In genomic region chr2:96602330-96602823, GRCh38 we compare ENCODE assay signal across 15 cellular contexts. TPM values are rescaled to one million over a fixed set of nuclear protein-coding genes. Genes with fewer than 3 reads are reported as not detected.
A peak's percentile ranks its signal among the peaks of the same experiment; 100 is the strongest.
DNase-seq lines count a peak whose midpoint lies in the region; ATAC-seq and TF ChIP-seq lines count a peak whose summit lies in the region.
"Had no signal": no experiment of that assay in that cellular context is flagged by ENCODE, and none has a peak within 500 bp of the region (broad histone marks: within the 10 kb centered on the region; RNA-seq: fewer than 3 reads in every experiment).

No MANE protein-coding gene starts in this region.

- H2BK5ac ChIP-seq in IMR-90 (ENCODE audit: low read depth, low read length, poor library complexity, severe bottlenecking), result no peak overlapping the region

- no peak overlapping the region for H4K8ac ChIP-seq in IMR-90 (ENCODE audit: low read depth in 2 of 2, low read length in 2 of 2)

- H3K4me3 ChIP-seq in CD8-positive, alpha-beta T cell (ENCODE audit: low read depth, low read length), result no peak overlapping the region
- H3K4me3 ChIP-seq in IMR-90 (ENCODE audit: insufficient read depth, low read depth, low read length), result no peak overlapping the region
- no peak overlapping the region for H3K4me3 ChIP-seq in right lobe of liver
- no peak overlapping the region for H3K4me3 ChIP-seq in sigmoid colon
- H3K4me3 ChIP-seq: GM23248, right atrium auricular region, SK-N-MC had no signal

- CTCF ChIA-PET in CD8-positive, alpha-beta T cell (lab: Charles Lee), result interaction anchor here (0.6 to 1.5 kb wide), 3 partner anchors 15 to 510 kb away, joined by 3 to 4 read pairs (median 3); no protein-coding TSS in a partner anchor
- CTCF ChIA-PET in IMR-90 (lab: Yijun Ruan, JAX), result no interaction called here

- no CpG with 5 or more reads among the region's 2 CpGs for WGBS in IMR-90 (ENCODE audit: extremely low coverage in 2 of 2, insufficient read length in 1 of 2), 2 experiments
- WGBS in right lobe of liver (ENCODE audit: insufficient coverage, low coverage, low lambda C conversion rate, missing lambda C conversion rate), result 80% methylated on average over 1 of the region's 2 CpGs
- 89 to 93% methylated on average over 2 of the region's 2 CpGs for WGBS in sigmoid colon, 2 donors

- H3K9ac ChIP-seq in IMR-90 (ENCODE audit: low read depth, low read length), result no peak overlapping the region
- H3K9ac ChIP-seq: GM23248 had no signal

- no TSS peak for BruUV-seq in IMR-90 (replicated peaks; lab: Mats Ljungman, UMichigan)

- no peak overlapping the region for H2BK120ac ChIP-seq in IMR-90 (ENCODE audit: low read depth, low read length)

- TF ChIP-seq POLR2A in IMR-90 (IDR thresholded peaks at IDR 0.05; ENCODE audit: low read depth, low read length) (no peak), right lobe of liver (IDR thresholded peaks at IDR 0.05) (no peak), sigmoid colon (IDR thresholded peaks at IDR 0.05) (no peak)

- no peak overlapping the region for H4K91ac ChIP-seq in IMR-90 (ENCODE audit: insufficient read depth, low read depth, low read length)

- no peak overlapping the region for H3K27ac ChIP-seq in CD8-positive, alpha-beta T cell (ENCODE audit: low read depth, low read length)
- H3K27ac ChIP-seq in IMR-90 (ENCODE audit: insufficient read depth, low read length) (no peak overlapping the region), right lobe of liver (peak overlapping the region; percentile 35 to 75 (median 41)), sigmoid colon (no peak overlapping the region)
- H3K27ac ChIP-seq: brain microvascular endothelial cell, epithelial cell of prostate, GM23248, right atrium auricular region, SK-N-MC had no signal

- H3K27me3 Mint-ChIP-seq in CD8-positive, alpha-beta T cell (ENCODE audit: low read depth), result no peaks in the 10 kb centered on the region
- no peaks in the 10 kb centered on the region for H3K27me3 Mint-ChIP-seq in activated naive CD8-positive, alpha-beta T cell treated with anti-CD3 and anti-CD28 coated beads, Interleukin-2, amount 10 ng/mL, durations not matched to agents 7 days and 5 days

- no peaks in the 10 kb centered on the region for H3K9me3 Mint-ChIP-seq in CD8-positive, alpha-beta T cell
- no peaks in the 10 kb centered on the region for H3K9me3 Mint-ChIP-seq in activated naive CD8-positive, alpha-beta T cell treated with anti-CD3 and anti-CD28 coated beads, Interleukin-2, amount 10 ng/mL, durations not matched to agents 7 days and 5 days
- H3K9me3 Mint-ChIP-seq: CD14-positive monocyte had no signal

- H3K9me1 ChIP-seq in IMR-90 (ENCODE audit: insufficient read depth, low read length), result peaks cover 9% of the 10 kb centered on the region

- peaks cover 9% of the 10 kb centered on the region for H4K20me1 ChIP-seq in IMR-90 (ENCODE audit: insufficient read depth, low read length)

- no peak overlapping the region for H3K56ac ChIP-seq in IMR-90 (ENCODE audit: extremely low read depth, insufficient read depth, low read length)

- intact Hi-C loops in CD8-positive, alpha-beta T cell (cut with DNase I, micrococcal nuclease), result no loop called here
- intact Hi-C loops in IMR-90 (cut with micrococcal nuclease) (no loop called here), right lobe of liver (cut with DNase I) (no loop called here), sigmoid colon (cut with DNase I) (no loop called here)

- POLR2A ChIA-PET in CD8-positive, alpha-beta T cell (lab: Charles Lee), result no interaction called here
- POLR2A ChIA-PET in IMR-90 (lab: Charles Lee; ENCODE audit: unreplicated experiment), result no interaction called here
- POLR2A ChIA-PET in activated naive CD8-positive, alpha-beta T cell treated with anti-CD3 and anti-CD28 coated beads, Interleukin-2, amount 10 ng/mL, durations not matched to agents 7 days and 5 days (lab: Charles Lee), result interaction anchor here (1.1 kb wide), 1 partner anchor 36 kb away, joined by 3 read pairs; the partner anchor contains the start of gene KANSL3

- in situ Hi-C loops in IMR-90 (cut with MboI; ENCODE audit: low sequenced_read_pairs), result loop anchor here (25.0 kb wide), 1 partner anchor 360 kb away; no protein-coding TSS in a partner anchor

- H2AFZ ChIP-seq in IMR-90 (replicated peaks; ENCODE audit: low read length, poor library complexity), result no peak overlapping the region
- H2AFZ ChIP-seq: GM23248 had no signal

- H3K36me3 ChIP-seq in CD8-positive, alpha-beta T cell (ENCODE audit: insufficient read depth, low read length), result peaks cover 52% of the 10 kb centered on the region
- peaks cover 62% of the 10 kb centered on the region for H3K36me3 ChIP-seq in IMR-90 (ENCODE audit: control insufficient read depth, insufficient read depth, low read length)
- peaks cover 0 to 80% (median 30%) of the 10 kb centered on the region in 4 donors for H3K36me3 ChIP-seq in right lobe of liver
- peaks cover 52 to 100% (median 71%) of the 10 kb centered on the region in 4 donors for H3K36me3 ChIP-seq in sigmoid colon

- no peak overlapping the region for H3K18ac ChIP-seq in IMR-90 (ENCODE audit: low read depth, low read length)

- H3K27ac Mint-ChIP-seq in CD8-positive, alpha-beta T cell, result no peak overlapping the region
- no peak overlapping the region for H3K27ac Mint-ChIP-seq in activated naive CD8-positive, alpha-beta T cell treated with anti-CD3 and anti-CD28 coated beads, Interleukin-2, amount 10 ng/mL, durations not matched to agents 7 days and 5 days

- H3K27me3 ChIP-seq in CD8-positive, alpha-beta T cell (ENCODE audit: insufficient read depth, low read length), result no peaks in the 10 kb centered on the region
- H3K27me3 ChIP-seq in IMR-90 (ENCODE audit: control insufficient read depth, insufficient read depth, low read length) (no peaks in the 10 kb centered on the region), right lobe of liver (no peaks in the 10 kb centered on the region), sigmoid colon (no peaks in the 10 kb centered on the region)
- H3K27me3 ChIP-seq: brain microvascular endothelial cell, right atrium auricular region had no signal

- no peak overlapping the region for H4K5ac ChIP-seq in IMR-90 (ENCODE audit: low read depth, low read length)

- H3K4ac ChIP-seq in IMR-90 (ENCODE audit: low read depth, low read length), result no peak overlapping the region

- TF ChIP-seq RAD21 in IMR-90 (IDR thresholded peaks at IDR 0.05; ENCODE audit: low read length), result no peak

- H2BK15ac ChIP-seq in IMR-90 (ENCODE audit: low read depth, low read length), result no peak overlapping the region

- no peak overlapping the region for H3K4me3 Mint-ChIP-seq in CD8-positive, alpha-beta T cell
- H3K4me3 Mint-ChIP-seq in activated naive CD8-positive, alpha-beta T cell treated with anti-CD3 and anti-CD28 coated beads, Interleukin-2, amount 10 ng/mL, durations not matched to agents 7 days and 5 days, result no peak overlapping the region
- H3K4me3 Mint-ChIP-seq: CD14-positive monocyte had no signal

- no peak overlapping the region for H3K4me2 ChIP-seq in IMR-90 (ENCODE audit: low read depth, low read length)

- H2AK9ac ChIP-seq in IMR-90 (replicated peaks; ENCODE audit: low read depth, low read length, poor library complexity), result peak overlapping the region; percentile 7

- peaks cover 7 to 29% of the 10 kb centered on the region in 2 experiments; a peak in 3 of 4 replicates for H3K79me1 ChIP-seq in IMR-90 (ENCODE audit: low read depth in 1 of 2, low read length in 2 of 2)

- TF ChIP-seq EP300 in sigmoid colon (IDR thresholded peaks at IDR 0.05), result no peak

- peaks cover 89% of the 10 kb centered on the region for H3K36me3 Mint-ChIP-seq in CD8-positive, alpha-beta T cell
- H3K36me3 Mint-ChIP-seq in activated naive CD8-positive, alpha-beta T cell treated with anti-CD3 and anti-CD28 coated beads, Interleukin-2, amount 10 ng/mL, durations not matched to agents 7 days and 5 days, result peaks cover 56% of the 10 kb centered on the region

- H2BK20ac ChIP-seq in IMR-90 (ENCODE audit: low read depth, low read length), result no peak overlapping the region

- no peak for TF ChIP-seq CTCF in CD8-positive, alpha-beta T cell (IDR thresholded peaks at IDR 0.05)
- no peak for TF ChIP-seq CTCF in IMR-90 (conservative IDR thresholded peaks at IDR 0.05; ENCODE audit: low read depth, low read length)
- peak; percentile 39 to 57 (median 44) for TF ChIP-seq CTCF in right lobe of liver (IDR thresholded peaks at IDR 0.05)
- TF ChIP-seq CTCF in sigmoid colon (IDR thresholded peaks at IDR 0.05), result no peak

- H3K23ac ChIP-seq in IMR-90 (ENCODE audit: low read depth, low read length), result no peak overlapping the region

- peak; percentile 46 for ATAC-seq in CD8-positive, alpha-beta T cell
- ATAC-seq in IMR-90 (ENCODE audit: low read depth) (no peak), right lobe of liver (peak; percentile 66 to 76 (median 69)), HG02798 (IDR thresholded peaks at IDR 0.05; ENCODE audit: poor library complexity, unreplicated experiment) (no peak)
- ATAC-seq in activated naive CD8-positive, alpha-beta T cell treated with anti-CD3 and anti-CD28 coated beads, Interleukin-2, amount 10 ng/mL, durations not matched to agents 7 days and 5 days (ENCODE audit: low read depth), result peak; percentile 60

- no peak overlapping the region for H2AK5ac ChIP-seq in IMR-90 (ENCODE audit: low read depth, low read length)

- peaks cover 2% of the 10 kb centered on the region for H3K4me1 Mint-ChIP-seq in CD8-positive, alpha-beta T cell (ENCODE audit: low read depth)
- peaks cover 33% of the 10 kb centered on the region for H3K4me1 Mint-ChIP-seq in activated naive CD8-positive, alpha-beta T cell treated with anti-CD3 and anti-CD28 coated beads, Interleukin-2, amount 10 ng/mL, durations not matched to agents 7 days and 5 days
- H3K4me1 Mint-ChIP-seq: CD14-positive monocyte had no signal

- no peaks in the 10 kb centered on the region for H3K4me1 ChIP-seq in CD8-positive, alpha-beta T cell (ENCODE audit: insufficient read depth, low read length)
- H3K4me1 ChIP-seq in IMR-90 (ENCODE audit: control insufficient read depth, insufficient read depth, low read length), result peaks cover 2% of the 10 kb centered on the region; the same call in 1 of the 2 replicates
- H3K4me1 ChIP-seq in right lobe of liver, result peaks cover 0 to 21% (median 9%) of the 10 kb centered on the region in 4 donors
- H3K4me1 ChIP-seq in sigmoid colon, result no peaks in the 10 kb centered on the region
- H3K4me1 ChIP-seq: right atrium auricular region had no signal

- no peak overlapping the region for H3K14ac ChIP-seq in IMR-90 (replicated peaks; ENCODE audit: low read depth, low read length)

- no peaks in the 10 kb centered on the region for H3K9me3 ChIP-seq in CD8-positive, alpha-beta T cell (ENCODE audit: low read length)
- no peaks in the 10 kb centered on the region for H3K9me3 ChIP-seq in IMR-90 (ENCODE audit: control insufficient read depth, insufficient read depth, low read length)
- H3K9me3 ChIP-seq in right lobe of liver, result no peaks in the 10 kb centered on the region
- H3K9me3 ChIP-seq in sigmoid colon, result no peaks in the 10 kb centered on the region
- H3K9me3 ChIP-seq: right atrium auricular region had no signal

- dilution Hi-C loops in IMR-90 (cut with HindIII; ENCODE audit: low sequenced_read_pairs, unreplicated experiment), result no loop called here

- no peak for DNase-seq in CD8-positive, alpha-beta T cell
- DNase-seq in IMR-90, result no peak
- no peak for DNase-seq in activated naive CD8-positive, alpha-beta T cell treated with anti-CD3 and anti-CD28 coated beads, Interleukin-2, amount 10 ng/mL, durations not matched to agents 7 days and 5 days
- DNase-seq in right lobe of liver, result peak; percentile 50 to 71 (median 60)
- DNase-seq in NCI-H1436 treated with DMSO at 0.1 percent for 48 hours (lab: John Stamatoyannopoulos, UW), result no peak
- no peak for DNase-seq in ureter (ENCODE audit: low spot score)
- no peak for DNase-seq in sigmoid colon
- DNase-seq: activated CD4-positive, CD25-positive, alpha-beta regulatory T cell; brain microvascular endothelial cell; GM23248 had no signal

RNA-seq across cellular contexts. Expression of gene KANSL3, which starts 35.7 kb away (rescaled TPM):
- 10 to 100 TPM; 58.8 to 60.4 TPM for total RNA-seq in CD8-positive, alpha-beta T cell
- total RNA-seq in IMR-90 (2012; rRNA removed) (25.0 and 26.3 TPM in 2 replicates), right lobe of liver (10 to 100 TPM; 17.3 to 29.3 (median 21.6) TPM), ureter (57.2 TPM), sigmoid colon (10 to 100 TPM; 35.4 to 55.0 (median 47.7) TPM)
- polyA plus RNA-seq in IMR-90 (2012; rRNA removed) (19.5 and 22.2 TPM in 2 replicates), sigmoid colon (10 to 100 TPM; 12.0 to 24.2 (median 14.3) TPM)
- 8.4 and 8.6 TPM in 2 replicates for polyA plus RNA-seq in IMR-90 (2012; cell fraction: cytosol; rRNA removed)
- polyA plus RNA-seq in IMR-90 (2012; cell fraction: nucleus; rRNA removed; ENCODE audit: low replicate concordance), result 41.0 and 52.4 TPM in 2 replicates
- total RNA-seq in activated naive CD8-positive, alpha-beta T cell treated with anti-CD3 and anti-CD28 coated beads, Interleukin-2, amount 10 ng/mL, durations not matched to agents 7 days and 5 days, result 10 to 100 TPM; 63.8 to 69.6 TPM

RNA-seq across cellular contexts. Expression of gene FER1L5, which starts 40.2 kb away (rescaled TPM):
- not detected for total RNA-seq in CD8-positive, alpha-beta T cell
- total RNA-seq in IMR-90 (2012; rRNA removed) (0.28 and 0.36 TPM in 2 replicates), right lobe of liver (not detected), ureter (1.1 TPM), sigmoid colon (under 1 TPM in 1 of 4 donors, not detected in 3; under 0.01 TPM)
- polyA plus RNA-seq in IMR-90 (2012; rRNA removed) (0.09 and 0.15 TPM in 2 replicates), sigmoid colon (under 1 TPM in 1 of 3 donors, not detected in 2; 0.01 TPM)
- polyA plus RNA-seq in IMR-90 (2012; cell fraction: cytosol; rRNA removed), result under 0.01 and 0.03 TPM in 2 replicates
- 0.38 and 0.86 TPM in 2 replicates for polyA plus RNA-seq in IMR-90 (2012; cell fraction: nucleus; rRNA removed; ENCODE audit: low replicate concordance)
- not detected for total RNA-seq in activated naive CD8-positive, alpha-beta T cell treated with anti-CD3 and anti-CD28 coated beads, Interleukin-2, amount 10 ng/mL, durations not matched to agents 7 days and 5 days
- total RNA-seq: right atrium auricular region had no signal
- polyA plus RNA-seq: CD14-positive monocyte had no signal

Comparison
In these comparisons a context has a peak if more than half of its experiments do, and no peak if none do; other contexts are left out.
1. ATAC-seq: peak in CD8-positive, alpha-beta T cell (single experiment), activated naive CD8-positive, alpha-beta T cell treated with anti-CD3 and anti-CD28 coated beads, Interleukin-2, amount 10 ng/mL, durations not matched to agents 7 days and 5 days (single experiment) and right lobe of liver (4 of 4); none in IMR-90 (single experiment) and HG02798 (single experiment).
2. DNase-seq: peak in right lobe of liver (3 of 3); none in CD8-positive, alpha-beta T cell (0 of 7), IMR-90 (single experiment), activated naive CD8-positive, alpha-beta T cell treated with anti-CD3 and anti-CD28 coated beads, Interleukin-2, amount 10 ng/mL, durations not matched to agents 7 days and 5 days (single experiment), NCI-H1436 treated with DMSO at 0.1 percent for 48 hours (single experiment), ureter (single experiment) and sigmoid colon (single experiment).
3. H3K27ac ChIP-seq: peak in right lobe of liver (3 of 3); none in CD8-positive, alpha-beta T cell (single experiment), IMR-90 (single experiment) and sigmoid colon (0 of 4).
4. CTCF ChIP-seq: peak in right lobe of liver (4 of 4); none in CD8-positive, alpha-beta T cell (single experiment), IMR-90 (single experiment) and sigmoid colon (0 of 4).